Comparison of ENCODE assay signal across 21 cellular contexts in the genomic region with DNA sequence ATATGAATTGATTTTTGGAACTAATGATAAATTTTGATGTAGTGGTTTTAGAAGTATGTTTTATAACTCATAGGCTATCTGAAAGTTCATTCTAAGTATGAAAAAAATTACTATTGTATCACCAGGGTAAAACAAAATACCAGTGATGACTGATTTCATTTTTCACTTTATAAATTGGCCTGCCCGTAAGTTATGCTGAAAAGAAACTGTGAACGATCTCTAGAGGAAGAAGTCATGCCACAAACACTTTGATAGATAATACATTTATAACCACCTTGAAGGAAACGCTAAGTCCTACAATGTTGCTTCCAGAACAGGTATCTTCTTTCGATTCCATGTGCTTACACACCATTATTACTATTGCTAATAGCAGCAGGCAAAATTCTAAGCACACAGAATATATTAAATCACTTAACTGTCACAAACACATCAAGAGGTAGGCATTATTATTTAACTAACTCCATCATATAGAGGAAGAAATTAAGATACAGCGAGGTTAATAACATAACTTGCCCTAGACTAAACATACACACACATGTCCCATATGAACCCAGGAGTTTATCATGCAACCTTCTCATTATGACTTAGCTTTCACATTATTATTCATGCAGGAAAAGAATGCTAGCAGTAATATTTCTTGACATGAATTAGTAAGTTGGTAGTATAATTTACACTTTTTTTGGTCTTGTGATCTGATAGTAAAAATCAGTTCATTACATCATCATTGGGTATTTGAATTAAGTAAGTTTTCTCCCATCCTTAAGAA. TPM values are rescaled to one million over a fixed set of nuclear protein-coding genes. Genes with fewer than 3 reads are reported as not detected.
DNase-seq lines count a peak whose midpoint lies in the region; ATAC-seq and TF ChIP-seq lines count a peak whose summit lies in the region.
"Had no signal": no experiment of that assay in that cellular context is flagged by ENCODE, and none has a peak within 500 bp of the region (broad histone marks: within the 10 kb centered on the region; RNA-seq: fewer than 3 reads in every experiment).

No MANE protein-coding gene starts in this region.

- WGBS in upper lobe of left lung, 2 donors: 86 to 88% methylated on average over 5 of the region's 5 CpGs

- H3K4me3 Mint-ChIP-seq in activated CD8-positive, alpha-beta memory T cell treated with anti-CD3 and anti-CD28 coated beads, Interleukin-2, amount 10 ng/mL, durations not matched to agents 7 days and 5 days: no peak overlapping the region
- H3K4me3 Mint-ChIP-seq: CD4-positive, alpha-beta T cell had no signal

- H3K4me1 Mint-ChIP-seq in activated CD8-positive, alpha-beta memory T cell treated with anti-CD3 and anti-CD28 coated beads, Interleukin-2, amount 10 ng/mL, durations not matched to agents 7 days and 5 days: no peaks in the 10 kb centered on the region

- no peak for TF ChIP-seq POLR2A in upper lobe of left lung (IDR thresholded peaks at IDR 0.05)

- H3K27me3 ChIP-seq in brain microvascular endothelial cell (replicated peaks) (no peaks in the 10 kb centered on the region), upper lobe of left lung (no peaks in the 10 kb centered on the region)
- H3K27me3 ChIP-seq: BE2C, Peyer's patch had no signal

- H3K36me3 Mint-ChIP-seq in activated CD8-positive, alpha-beta memory T cell treated with anti-CD3 and anti-CD28 coated beads, Interleukin-2, amount 10 ng/mL, durations not matched to agents 7 days and 5 days: no peaks in the 10 kb centered on the region

- no peak for TF ChIP-seq EP300 in upper lobe of left lung (IDR thresholded peaks at IDR 0.05)

- CTCF ChIA-PET in activated CD8-positive, alpha-beta memory T cell treated with anti-CD3 and anti-CD28 coated beads, Interleukin-2, amount 10 ng/mL, durations not matched to agents 7 days and 5 days (lab: Charles Lee): no interaction called here

- TF ChIP-seq CTCF in brain microvascular endothelial cell (IDR thresholded peaks at IDR 0.05; ENCODE audit: low read depth, low read length, missing control alignments): no peak
- no peak for TF ChIP-seq CTCF in upper lobe of left lung (IDR thresholded peaks at IDR 0.05)

- no peaks in the 10 kb centered on the region for H3K9me3 ChIP-seq in upper lobe of left lung
- H3K9me3 ChIP-seq: BE2C, Peyer's patch had no signal

- no peak overlapping the region for H3K27ac Mint-ChIP-seq in activated CD8-positive, alpha-beta memory T cell treated with anti-CD3 and anti-CD28 coated beads, Interleukin-2, amount 10 ng/mL, durations not matched to agents 7 days and 5 days
- H3K27ac Mint-ChIP-seq: CD4-positive, alpha-beta T cell had no signal

- H3K36me3 ChIP-seq in brain microvascular endothelial cell (replicated peaks): no peaks in the 10 kb centered on the region
- H3K36me3 ChIP-seq in upper lobe of left lung: no peaks in the 10 kb centered on the region
- H3K36me3 ChIP-seq: BE2C, Peyer's patch had no signal

- H3K9me3 Mint-ChIP-seq in activated CD8-positive, alpha-beta memory T cell treated with anti-CD3 and anti-CD28 coated beads, Interleukin-2, amount 10 ng/mL, durations not matched to agents 7 days and 5 days (ENCODE audit: low read depth): no peaks in the 10 kb centered on the region
- H3K9me3 Mint-ChIP-seq: CD4-positive, alpha-beta T cell had no signal

- DNase-seq in brain microvascular endothelial cell (no peak), upper lobe of left lung (no peak)
- no peak for DNase-seq in activated CD8-positive, alpha-beta memory T cell treated with anti-CD3 and anti-CD28 coated beads, Interleukin-2, amount 10 ng/mL, durations not matched to agents 7 days and 5 days
- DNase-seq: BE2C; Calu3; CD4-positive, alpha-beta T cell; DMS53; HCEC 1CT; NCI-H1105; NCI-H1694; NCI-H226; NCI-H524 treated with DMSO at 0.1 percent for 48 hours; Peyer's patch had no signal

- H3K27ac ChIP-seq in brain microvascular endothelial cell (peak overlapping the region; percentile 24), upper lobe of left lung (no peak overlapping the region)
- H3K27ac ChIP-seq: HL-60, Peyer's patch, SK-N-MC had no signal

- H3K4me1 ChIP-seq in upper lobe of left lung: no peaks in the 10 kb centered on the region
- H3K4me1 ChIP-seq: Peyer's patch had no signal

- in situ Hi-C loops in brain microvascular endothelial cell (cut with HindIII; ENCODE audit: low pct_ligation_motif_present, low sequenced_read_pairs): no loop called here

- no peaks in the 10 kb centered on the region for H3K27me3 Mint-ChIP-seq in activated CD8-positive, alpha-beta memory T cell treated with anti-CD3 and anti-CD28 coated beads, Interleukin-2, amount 10 ng/mL, durations not matched to agents 7 days and 5 days

- H3K4me3 ChIP-seq in brain microvascular endothelial cell (ENCODE audit: low read depth, low read length) (no peak overlapping the region), upper lobe of left lung (no peak overlapping the region)
- H3K4me3 ChIP-seq: Peyer's patch, SK-N-MC had no signal

- ATAC-seq in GM18520 (IDR thresholded peaks at IDR 0.05; ENCODE audit: unreplicated experiment): peak; percentile 41
- ATAC-seq in GM19351 (IDR thresholded peaks at IDR 0.05; ENCODE audit: unreplicated experiment): peak; percentile 33
- peak; percentile 57 for ATAC-seq in HG02885 (IDR thresholded peaks at IDR 0.05; ENCODE audit: poor library complexity, unreplicated experiment)
- no peak for ATAC-seq in GM21723 (IDR thresholded peaks at IDR 0.05; ENCODE audit: unreplicated experiment)
- no peak for ATAC-seq in GM18858 (IDR thresholded peaks at IDR 0.05; ENCODE audit: unreplicated experiment)
- ATAC-seq in activated CD8-positive, alpha-beta memory T cell treated with anti-CD3 and anti-CD28 coated beads, Interleukin-2, amount 10 ng/mL, durations not matched to agents 7 days and 5 days: no peak
- ATAC-seq in upper lobe of left lung (ENCODE audit: low FRiP score in 2 of 2): no peak
- ATAC-seq: Right ventricle myocardium inferior had no signal

RNA-seq across cellular contexts. Expression of gene RGS17, which starts 44.7 kb away (rescaled TPM):
- total RNA-seq in activated CD8-positive, alpha-beta memory T cell treated with anti-CD3 and anti-CD28 coated beads, Interleukin-2, amount 10 ng/mL, durations not matched to agents 7 days and 5 days: not detected
- total RNA-seq in upper lobe of left lung: under 1 TPM in 4 of 6 donors, not detected in 2; 0.15 to 0.49 (median 0.28) TPM
- total RNA-seq: CD4-positive, alpha-beta T cell had no signal

Comparison
In these comparisons a context has a peak if more than half of its experiments do, and no peak if none do; other contexts are left out.
1. ATAC-seq: peak in GM18520 (single experiment), GM19351 (single experiment) and HG02885 (single experiment); none in GM21723 (single experiment), GM18858 (single experiment), activated CD8-positive, alpha-beta memory T cell treated with anti-CD3 and anti-CD28 coated beads, Interleukin-2, amount 10 ng/mL, durations not matched to agents 7 days and 5 days (single experiment) and upper lobe of left lung (0 of 2).